Comparison of ENCODE assay signal across 25 cellular contexts in the genomic region with DNA sequence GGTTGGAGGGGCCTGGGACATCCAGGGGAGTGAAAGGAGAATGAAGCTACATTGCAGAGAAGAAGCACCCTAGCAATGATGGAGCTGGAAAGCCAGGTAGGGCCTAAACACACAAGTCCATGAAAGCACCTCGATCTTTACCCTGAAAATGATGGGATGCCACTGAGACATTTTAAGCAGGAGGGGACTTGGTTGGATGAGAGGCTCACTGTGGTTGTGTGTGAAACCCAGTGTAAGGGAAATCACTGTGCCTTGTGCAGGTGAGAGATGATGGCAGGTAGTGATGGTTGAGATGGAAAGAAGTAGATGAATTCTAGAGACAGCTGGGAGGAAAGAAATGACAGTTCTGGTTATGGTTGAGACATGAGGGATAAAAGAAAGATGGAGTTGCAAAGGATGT.
"Had no signal": no experiment of that assay in that cellular context is flagged by ENCODE, and none has a peak within 500 bp of the region (broad histone marks: within the 10 kb centered on the region; RNA-seq: fewer than 3 reads in every experiment).

No MANE protein-coding gene starts in this region.

- H3K4me1 Mint-ChIP-seq: activated naive CD4-positive, alpha-beta T cell treated with anti-CD3 and anti-CD28 coated beads, Interleukin-2, amount 50 U/mL, for 24 hours had no signal

- ATAC-seq: activated CD8-positive, alpha-beta memory T cell treated with anti-CD3 and anti-CD28 coated beads, Interleukin-2, amount 10 ng/mL, durations not matched to agents 7 days and 5 days; activated CD8-positive, alpha-beta T cell treated with anti-CD3 and anti-CD28 coated beads, Interleukin-2, amount 10 ng/mL, durations not matched to agents 7 days and 5 days; Panc1; Right ventricle myocardium inferior had no signal

- H3K27ac Mint-ChIP-seq: activated CD8-positive, alpha-beta memory T cell treated with anti-CD3 and anti-CD28 coated beads, Interleukin-2, amount 10 ng/mL, durations not matched to agents 7 days and 5 days; activated CD8-positive, alpha-beta T cell treated with anti-CD3 and anti-CD28 coated beads, Interleukin-2, amount 10 ng/mL, durations not matched to agents 7 days and 5 days; activated naive CD4-positive, alpha-beta T cell treated with anti-CD3 and anti-CD28 coated beads, Interleukin-2, amount 50 U/mL, for 24 hours; activated T-helper 1 cell treated with anti-CD3 and anti-CD28 coated beads, Interleukin-12 subunit alpha, Interleukin-12 subunit beta, Interleukin-2, Interleukin-4 antibody, amounts not matched to agents 30 ng/mL and 10 ng/mL and 1 ng/mL, durations not matched to agents 14 hours and 24 hours and 36 hours had no signal

- H3K27me3 Mint-ChIP-seq: activated CD8-positive, alpha-beta memory T cell treated with anti-CD3 and anti-CD28 coated beads, Interleukin-2, amount 10 ng/mL, durations not matched to agents 7 days and 5 days; activated naive CD4-positive, alpha-beta T cell treated with anti-CD3 and anti-CD28 coated beads, Interleukin-2, amount 50 U/mL, for 24 hours had no signal

- H3K4me3 Mint-ChIP-seq: activated CD8-positive, alpha-beta memory T cell treated with anti-CD3 and anti-CD28 coated beads, Interleukin-2, amount 10 ng/mL, durations not matched to agents 7 days and 5 days; activated CD8-positive, alpha-beta T cell treated with anti-CD3 and anti-CD28 coated beads, Interleukin-2, amount 10 ng/mL, durations not matched to agents 7 days and 5 days; activated naive CD4-positive, alpha-beta T cell treated with anti-CD3 and anti-CD28 coated beads, Interleukin-2, amount 50 U/mL, for 24 hours; activated T-helper 1 cell treated with anti-CD3 and anti-CD28 coated beads, Interleukin-12 subunit alpha, Interleukin-12 subunit beta, Interleukin-2, Interleukin-4 antibody, amounts not matched to agents 30 ng/mL and 10 ng/mL and 1 ng/mL, durations not matched to agents 14 hours and 24 hours and 36 hours had no signal

- DNase-seq: activated CD4-positive, alpha-beta T cell treated with anti-CD3 and anti-CD28 coated beads for 48 hours; activated CD4-positive, alpha-beta T cell treated with anti-CD3 and anti-CD28 coated beads, Interleukin-2, amount 50 U/mL, for 4 hours; activated CD4-positive, CD25-positive, alpha-beta regulatory T cell treated with anti-CD3 and anti-CD28 coated beads, Interleukin-2, amount 50 U/mL, for 72 hours; activated CD8-positive, alpha-beta memory T cell treated with anti-CD3 and anti-CD28 coated beads, Interleukin-2, amount 10 ng/mL, durations not matched to agents 7 days and 5 days; activated CD8-positive, alpha-beta T cell treated with anti-CD3 and anti-CD28 coated beads, Interleukin-2, amount 10 ng/mL, durations not matched to agents 7 days and 5 days; activated effector memory CD4-positive, alpha-beta T cell treated with Interleukin-2 at 50 U/mL for 16 hours; activated naive CD4-positive, alpha-beta T cell; aorta; central memory CD4-positive, alpha-beta T cell; Kasumi-1; NCI-H1105 treated with DMSO at 0.1 percent for 48 hours; NCI-H1436 treated with DMSO at 0.1 percent for 48 hours; NCI-H187; NCI-H2081; NCI-H510A treated with DMSO at 0.1 percent for 48 hours; NCI-H69; NK-92 treated with Interleukin-12 subunit alpha and Interleukin-12 subunit beta, amount 100 ng/mL, for 24 hours; OCI-M1; RPMI8226; SJCRH30; SK-N-SH had no signal

- H3K9me3 Mint-ChIP-seq: activated naive CD4-positive, alpha-beta T cell treated with anti-CD3 and anti-CD28 coated beads, Interleukin-2, amount 50 U/mL, for 24 hours; activated T-helper 1 cell treated with anti-CD3 and anti-CD28 coated beads, Interleukin-12 subunit alpha, Interleukin-12 subunit beta, Interleukin-2, Interleukin-4 antibody, amounts not matched to agents 30 ng/mL and 10 ng/mL and 1 ng/mL, durations not matched to agents 14 hours and 24 hours and 36 hours had no signal
